8 cellular contexts compared by ENCODE assay signal in genomic region chr2:158969162-158969716, GRCh38. TPM values are rescaled to one million over a fixed set of nuclear protein-coding genes. Genes with fewer than 3 reads are reported as not detected.
A peak's percentile ranks its signal among the peaks of the same experiment; 100 is the strongest.
DNase-seq lines count a peak whose midpoint lies in the region; ATAC-seq and TF ChIP-seq lines count a peak whose summit lies in the region.

No MANE protein-coding gene starts in this region.

- intact Hi-C loops in right cardiac atrium (cut with DNase I), result loop anchor here in 3 of 4 donors (5.0 kb wide), 3 partner anchors 67 to 148 kb away; no protein-coding TSS in a partner anchor

- DNase-seq in AG09309 (ENCODE audit: low read depth), result no peak
- no peak for DNase-seq in HAP-1 (ENCODE audit: low spot score in 2 of 2)
- DNase-seq in activated T-cell treated with anti-CD3 and anti-CD28 coated beads, Interleukin-2, amount 50 U/mL, for 48 hours, result peak; percentile 22 to 28
- no peak for DNase-seq in right cardiac atrium
- DNase-seq in NOMO-1 treated with DMSO at 0.1 percent for 48 hours (lab: John Stamatoyannopoulos, UW; ENCODE audit: unreplicated experiment), result no peak
- no peak for DNase-seq in NCI-H226

- peak overlapping the region; percentile 88 for H3K27ac ChIP-seq in right cardiac atrium (ENCODE audit: low read length)

- H3K27me3 ChIP-seq in HAP-1 (ENCODE audit: low read depth) (no peaks in the 10 kb centered on the region; the same call in 1 of the 2 replicates), right cardiac atrium (ENCODE audit: control insufficient read depth, insufficient read depth) (no peaks in the 10 kb centered on the region), skeletal muscle satellite cell (ENCODE audit: control insufficient read depth, insufficient read depth, low read length) (no peaks in the 10 kb centered on the region)

- peak overlapping the region; percentile 85 for H3K9ac ChIP-seq in skeletal muscle satellite cell (ENCODE audit: low read depth, low read length)

- H3K36me3 ChIP-seq in HAP-1 (replicated peaks) (no peaks in the 10 kb centered on the region), skeletal muscle satellite cell (ENCODE audit: insufficient read depth, low read length) (no peaks in the 10 kb centered on the region)

- no peak for TF ChIP-seq CTCF in AG09309 (IDR thresholded peaks at IDR 0.05; ENCODE audit: control insufficient read depth, insufficient read depth, low read depth, low read length, missing control alignments)

- H3K4me1 ChIP-seq in HAP-1 (peaks cover 48% of the 10 kb centered on the region), right cardiac atrium (ENCODE audit: control insufficient read depth, insufficient read depth, low read length) (peaks cover 9% of the 10 kb centered on the region), skeletal muscle satellite cell (ENCODE audit: control insufficient read depth, insufficient read depth, low read length) (peaks cover 24% of the 10 kb centered on the region)

- ATAC-seq in right cardiac atrium (peak; percentile 3 to 10), GM19395 (IDR thresholded peaks at IDR 0.05; ENCODE audit: unreplicated experiment) (no peak)

- in situ Hi-C loops in HAP-1 (cut with MboI; ENCODE audit: low sequenced_read_pairs), result no loop called here

- no peaks in the 10 kb centered on the region for H3K9me3 ChIP-seq in HAP-1
- H3K9me3 ChIP-seq in right cardiac atrium (ENCODE audit: control insufficient read depth, low read length), result no peaks in the 10 kb centered on the region
- H3K9me3 ChIP-seq in skeletal muscle satellite cell (replicated peaks; ENCODE audit: low read length), result no peaks in the 10 kb centered on the region

- peak overlapping the region; percentile 95 for H3K4me2 ChIP-seq in skeletal muscle satellite cell (ENCODE audit: low read length)

- peak overlapping the region; percentile 83 for H3K4me3 ChIP-seq in AG09309 (ENCODE audit: control insufficient read depth, low read depth, low read length)
- peak overlapping the region; percentile 67 for H3K4me3 ChIP-seq in HAP-1
- peak overlapping the region; percentile 72 for H3K4me3 ChIP-seq in right cardiac atrium (ENCODE audit: low read length)
- H3K4me3 ChIP-seq in skeletal muscle satellite cell (ENCODE audit: low read length), result peak overlapping the region; percentile 95

- WGBS in right cardiac atrium, result under 1% methylated on average over 36 of the region's 36 CpGs

RNA-seq across cellular contexts. Expression of gene TANC1, which starts 0.8 kb away (rescaled TPM):
- total RNA-seq in right cardiac atrium, result 10 to 100 TPM; 44.2 to 75.8 (median 51.1) TPM
- 22.8 TPM for polyA plus RNA-seq in right cardiac atrium
- total RNA-seq in skeletal muscle satellite cell (2012; rRNA removed), result 3.9 and 5.3 TPM in 2 replicates

Comparison
In these comparisons a context has a peak if more than half of its experiments do, and no peak if none do; other contexts are left out.
1. DNase-seq: peak in activated T-cell treated with anti-CD3 and anti-CD28 coated beads, Interleukin-2, amount 50 U/mL, for 48 hours (2 of 2); none in AG09309 (single experiment), HAP-1 (0 of 2), right cardiac atrium (0 of 3), NOMO-1 treated with DMSO at 0.1 percent for 48 hours (single experiment) and NCI-H226 (single experiment).
2. Peak in every context shown above with its lines, with median percentiles within 50 percentile points of each other: H3K4me3 ChIP-seq.